Comparison of ENCODE assay signal across 19 cellular contexts in the genomic region with DNA sequence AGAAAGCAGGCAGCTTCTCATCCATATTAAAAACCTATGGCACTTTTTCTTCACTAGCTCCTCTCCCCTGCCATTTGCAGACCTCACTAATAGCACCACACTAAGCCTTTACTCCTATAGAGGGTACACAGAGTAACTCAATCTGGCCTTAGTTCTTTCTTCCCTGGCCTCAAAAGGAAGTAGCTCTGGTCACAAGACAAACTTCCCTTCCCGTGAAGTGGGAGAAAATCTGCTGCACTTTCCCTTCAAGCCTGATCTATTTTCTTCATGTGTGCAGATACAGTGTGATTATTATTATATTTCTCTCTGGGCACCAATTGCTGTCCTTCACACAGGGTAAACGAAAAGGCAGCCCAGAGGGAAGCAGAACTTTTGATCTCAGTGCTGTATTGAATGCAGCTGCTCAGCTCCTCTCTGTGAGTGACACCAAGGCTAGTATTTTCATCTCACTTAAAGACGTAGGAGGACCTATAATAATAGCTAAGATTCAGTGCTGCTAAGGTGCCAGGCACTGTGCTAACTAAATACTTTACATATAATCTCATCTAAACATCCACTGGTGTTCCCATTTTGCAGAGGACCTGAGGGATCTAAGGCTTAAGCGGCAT.
DNase-seq lines count a peak whose midpoint lies in the region; ATAC-seq and TF ChIP-seq lines count a peak whose summit lies in the region.
"Had no signal": no experiment of that assay in that cellular context is flagged by ENCODE, and none has a peak within 500 bp of the region (broad histone marks: within the 10 kb centered on the region; RNA-seq: fewer than 3 reads in every experiment).

No MANE protein-coding gene starts in this region.

- H3K9me3 ChIP-seq in upper lobe of right lung = no peaks in the 10 kb centered on the region
- H3K9me3 ChIP-seq: ascending aorta, SJSA1, tibial nerve had no signal

- H3K36me3 Mint-ChIP-seq in stimulated activated naive CD8-positive, alpha-beta T cell treated with anti-CD3 and anti-CD28 coated beads, Interleukin-15, Interleukin-2, amounts not matched to agents 100 ng/mL and 50 ng/mL, for 24 hours (ENCODE audit: low read depth) = peaks cover 4% of the 10 kb centered on the region
- peaks cover 8% of the 10 kb centered on the region for H3K36me3 Mint-ChIP-seq in activated T-helper 1 cell treated with anti-CD3 and anti-CD28 coated beads, Interleukin-12 subunit alpha, Interleukin-12 subunit beta, Interleukin-2, Interleukin-4 antibody, amounts not matched to agents 30 ng/mL and 10 ng/mL and 1 ng/mL, durations not matched to agents 14 hours and 24 hours and 36 hours (ENCODE audit: low read depth)

- peak overlapping the region; percentile 24 for H3K27ac Mint-ChIP-seq in stimulated activated naive CD8-positive, alpha-beta T cell treated with anti-CD3 and anti-CD28 coated beads, Interleukin-15, Interleukin-2, amounts not matched to agents 100 ng/mL and 50 ng/mL, for 24 hours
- peak overlapping the region in 1 of 2 donors; percentile 60 for H3K27ac Mint-ChIP-seq in stimulated activated naive CD8-positive, alpha-beta T cell treated with anti-CD3 and anti-CD28 coated beads, Interleukin-15, amount 100 ng/mL, for 72 hours
- peak overlapping the region; percentile 54 for H3K27ac Mint-ChIP-seq in activated T-helper 1 cell treated with anti-CD3 and anti-CD28 coated beads, Interleukin-12 subunit alpha, Interleukin-12 subunit beta, Interleukin-2, Interleukin-4 antibody, amounts not matched to agents 30 ng/mL and 10 ng/mL and 1 ng/mL, durations not matched to agents 14 hours and 24 hours and 36 hours

- H3K9me3 Mint-ChIP-seq in stimulated activated naive CD8-positive, alpha-beta T cell treated with anti-CD3 and anti-CD28 coated beads, Interleukin-15, Interleukin-2, amounts not matched to agents 100 ng/mL and 50 ng/mL, for 24 hours = no peaks in the 10 kb centered on the region
- no peaks in the 10 kb centered on the region for H3K9me3 Mint-ChIP-seq in stimulated activated naive CD8-positive, alpha-beta T cell treated with anti-CD3 and anti-CD28 coated beads, Interleukin-15, amount 100 ng/mL, for 72 hours
- H3K9me3 Mint-ChIP-seq in activated T-helper 1 cell treated with anti-CD3 and anti-CD28 coated beads, Interleukin-12 subunit alpha, Interleukin-12 subunit beta, Interleukin-2, Interleukin-4 antibody, amounts not matched to agents 30 ng/mL and 10 ng/mL and 1 ng/mL, durations not matched to agents 14 hours and 24 hours and 36 hours = no peaks in the 10 kb centered on the region

- no peaks in the 10 kb centered on the region for H3K36me3 ChIP-seq in upper lobe of right lung
- H3K36me3 ChIP-seq: ascending aorta, SJSA1, tibial nerve had no signal

- H3K4me1 ChIP-seq in upper lobe of right lung = peaks cover 3% of the 10 kb centered on the region
- H3K4me1 ChIP-seq: ascending aorta, SJSA1, tibial nerve had no signal

- H3K27me3 ChIP-seq in upper lobe of right lung = no peaks in the 10 kb centered on the region
- H3K27me3 ChIP-seq: ascending aorta, tibial nerve had no signal

- intact Hi-C loops in activated T-helper 1 cell treated with anti-CD3 and anti-CD28 coated beads, Interleukin-12 subunit alpha, Interleukin-12 subunit beta, Interleukin-2, Interleukin-4 antibody, amounts not matched to agents 30 ng/mL and 10 ng/mL and 1 ng/mL, durations not matched to agents 14 hours and 24 hours and 36 hours (cut with micrococcal nuclease) = no loop called here
- intact Hi-C loops in upper lobe of right lung (cut with DNase I) = no loop called here

- no peak for DNase-seq in stimulated activated naive CD8-positive, alpha-beta T cell treated with anti-CD3 and anti-CD28 coated beads, Interleukin-15, amount 100 ng/mL, for 72 hours
- no peak for DNase-seq in activated T-helper 1 cell treated with anti-CD3 and anti-CD28 coated beads, Interleukin-12 subunit alpha, Interleukin-12 subunit beta, Interleukin-2, Interleukin-4 antibody, amounts not matched to agents 30 ng/mL and 10 ng/mL and 1 ng/mL, durations not matched to agents 14 hours and 24 hours and 36 hours (ENCODE audit: low spot score)
- DNase-seq in islet precursor cell (peak; percentile 28), upper lobe of right lung (no peak), DMS153 treated with DMSO at 0.1 percent for 48 hours (lab: John Stamatoyannopoulos, UW; ENCODE audit: unreplicated experiment) (no peak)
- no peak for DNase-seq in stimulated activated CD4-positive, alpha-beta T cell treated with anti-CD3 and anti-CD28 coated beads, Interleukin-2, amount 100 ng/mL, for 24 hours
- DNase-seq: activated CD8-positive, alpha-beta memory T cell treated with anti-CD3 and anti-CD28 coated beads for 24 hours; activated effector memory CD4-positive, alpha-beta T cell treated with Interleukin-2 at 50 U/mL for 16 hours; dermis blood vessel endothelial cell; erythroblast; mammary epithelial cell; NCI-H1930; NCI-H446 treated with DMSO at 0.1 percent for 48 hours; stimulated activated CD4-positive, alpha-beta T cell treated with anti-CD3 and anti-CD28 coated beads, Interleukin-4, amount 100 ng/mL, for 24 hours had no signal

- ATAC-seq in stimulated activated naive CD8-positive, alpha-beta T cell treated with anti-CD3 and anti-CD28 coated beads, Interleukin-15, amount 100 ng/mL, for 72 hours = no peak
- peak; percentile 70 for ATAC-seq in upper lobe of right lung
- no peak for ATAC-seq in HG03469 (IDR thresholded peaks at IDR 0.05; ENCODE audit: unreplicated experiment)

- TF ChIP-seq CTCF in upper lobe of right lung (IDR thresholded peaks at IDR 0.05) = no peak

- no peak overlapping the region for H3K27ac ChIP-seq in upper lobe of right lung
- H3K27ac ChIP-seq: ascending aorta, SJSA1, tibial nerve had no signal

- no peak overlapping the region for H3K4me3 ChIP-seq in upper lobe of right lung
- H3K4me3 ChIP-seq: ascending aorta, SJSA1, tibial nerve had no signal

- H3K4me3 Mint-ChIP-seq in stimulated activated naive CD8-positive, alpha-beta T cell treated with anti-CD3 and anti-CD28 coated beads, Interleukin-15, Interleukin-2, amounts not matched to agents 100 ng/mL and 50 ng/mL, for 24 hours = no peak overlapping the region
- no peak overlapping the region for H3K4me3 Mint-ChIP-seq in stimulated activated naive CD8-positive, alpha-beta T cell treated with anti-CD3 and anti-CD28 coated beads, Interleukin-15, amount 100 ng/mL, for 72 hours
- H3K4me3 Mint-ChIP-seq in activated T-helper 1 cell treated with anti-CD3 and anti-CD28 coated beads, Interleukin-12 subunit alpha, Interleukin-12 subunit beta, Interleukin-2, Interleukin-4 antibody, amounts not matched to agents 30 ng/mL and 10 ng/mL and 1 ng/mL, durations not matched to agents 14 hours and 24 hours and 36 hours = peak overlapping the region; percentile 27

- H3K4me1 Mint-ChIP-seq in stimulated activated naive CD8-positive, alpha-beta T cell treated with anti-CD3 and anti-CD28 coated beads, Interleukin-15, Interleukin-2, amounts not matched to agents 100 ng/mL and 50 ng/mL, for 24 hours (ENCODE audit: low read depth) = peaks cover 51% of the 10 kb centered on the region
- peaks cover 68% of the 10 kb centered on the region for H3K4me1 Mint-ChIP-seq in stimulated activated naive CD8-positive, alpha-beta T cell treated with anti-CD3 and anti-CD28 coated beads, Interleukin-15, amount 100 ng/mL, for 72 hours
- peaks cover 66% of the 10 kb centered on the region for H3K4me1 Mint-ChIP-seq in activated T-helper 1 cell treated with anti-CD3 and anti-CD28 coated beads, Interleukin-12 subunit alpha, Interleukin-12 subunit beta, Interleukin-2, Interleukin-4 antibody, amounts not matched to agents 30 ng/mL and 10 ng/mL and 1 ng/mL, durations not matched to agents 14 hours and 24 hours and 36 hours (ENCODE audit: low read depth)

- no peaks in the 10 kb centered on the region for H3K27me3 Mint-ChIP-seq in stimulated activated naive CD8-positive, alpha-beta T cell treated with anti-CD3 and anti-CD28 coated beads, Interleukin-15, Interleukin-2, amounts not matched to agents 100 ng/mL and 50 ng/mL, for 24 hours
- H3K27me3 Mint-ChIP-seq in stimulated activated naive CD8-positive, alpha-beta T cell treated with anti-CD3 and anti-CD28 coated beads, Interleukin-15, amount 100 ng/mL, for 72 hours = no peaks in the 10 kb centered on the region
- H3K27me3 Mint-ChIP-seq in activated T-helper 1 cell treated with anti-CD3 and anti-CD28 coated beads, Interleukin-12 subunit alpha, Interleukin-12 subunit beta, Interleukin-2, Interleukin-4 antibody, amounts not matched to agents 30 ng/mL and 10 ng/mL and 1 ng/mL, durations not matched to agents 14 hours and 24 hours and 36 hours (ENCODE audit: insufficient read depth) = no peaks in the 10 kb centered on the region
